Comparison of ENCODE assay signal across 21 cellular contexts in genomic region chr6:89434954-89435353, GRCh38. TPM values are rescaled to one million over a fixed set of nuclear protein-coding genes. Genes with fewer than 3 reads are reported as not detected.
A peak's percentile ranks its signal among the peaks of the same experiment; 100 is the strongest.
DNase-seq lines count a peak whose midpoint lies in the region; ATAC-seq and TF ChIP-seq lines count a peak whose summit lies in the region.
"Had no signal": no experiment of that assay in that cellular context is flagged by ENCODE, and none has a peak within 500 bp of the region (broad histone marks: within the 10 kb centered on the region; RNA-seq: fewer than 3 reads in every experiment).

No MANE protein-coding gene starts in this region.

- POLR2A ChIA-PET in A673 (lab: Charles Lee; ENCODE audit: low non-redundant PET), result no interaction called here
- POLR2A ChIA-PET in CD8-positive, alpha-beta T cell (lab: Charles Lee), result interaction anchor here (0.5 kb wide), 1 partner anchor 505 kb away, joined by 5 read pairs; no protein-coding TSS in a partner anchor

- peak overlapping the region; percentile 83 for H3K4me3 ChIP-seq in A673 (ENCODE audit: low read depth, low read length, poor library complexity, severe bottlenecking)
- no peak overlapping the region for H3K4me3 ChIP-seq in CD8-positive, alpha-beta T cell (ENCODE audit: low read depth, low read length)
- no peak overlapping the region; the same call in 1 of the 2 replicates for H3K4me3 ChIP-seq in SK-N-MC
- no peak overlapping the region for H3K4me3 ChIP-seq in psoas muscle
- H3K4me3 ChIP-seq: K562, sigmoid colon had no signal

- peak overlapping the region; percentile 0 for H3K4me3 Mint-ChIP-seq in CD8-positive, alpha-beta T cell
- peak overlapping the region; percentile 77 for H3K4me3 Mint-ChIP-seq in mesothelial cell of epicardium

- BruUV-seq in A673 (replicated peaks; lab: Mats Ljungman, UMichigan), result TSS peak; percentile 23

- peak; percentile 44 for DNase-seq in A673 (ENCODE audit: low spot score)
- DNase-seq in CD8-positive, alpha-beta T cell, result no peak
- no peak for DNase-seq in SK-N-MC (ENCODE audit: low read depth, low spot score)
- no peak for DNase-seq in mesothelial cell of epicardium (ENCODE audit: low spot score in 2 of 2, unreplicated experiment in 2 of 2)
- no peak for DNase-seq in HuH-7.5 (ENCODE audit: low spot score)
- DNase-seq in psoas muscle, result no peak
- DNase-seq in middle frontal gyrus (ENCODE audit: extremely low spot score, low spot score), result no peak
- DNase-seq: activated CD4-positive, alpha-beta T cell treated with anti-CD3 and anti-CD28 coated beads for 48 hours; activated CD8-positive, alpha-beta memory T cell treated with anti-CD3 and anti-CD28 coated beads, Interleukin-2, amount 50 U/mL, for 4 hours; activated gamma-delta T cell treated with Interleukin-2 at 50 U/mL for 16 hours; Caco-2; effector memory CD4-positive, alpha-beta T cell; hypothalamus; kidney glomerular epithelial cell; NCI-H2029; occipital lobe; sigmoid colon; stimulated activated CD4-positive, alpha-beta T cell treated with anti-CD3 and anti-CD28 coated beads, Interleukin-1b, Interleukin-23, amount 100 ng/mL, for 48 hours had no signal

- H3K27me3 ChIP-seq in A673 (replicated peaks; ENCODE audit: insufficient read depth, low read depth, low read length, poor library complexity) (no peaks in the 10 kb centered on the region), psoas muscle (ENCODE audit: insufficient read depth in 3 of 3, low read length in 2 of 3) (peaks cover 0 to 3% (median 0%) of the 10 kb centered on the region in 3 donors)
- H3K27me3 ChIP-seq in CD8-positive, alpha-beta T cell (ENCODE audit: insufficient read depth, low read length), result no peaks in the 10 kb centered on the region
- H3K27me3 ChIP-seq: sigmoid colon had no signal

- no peaks in the 10 kb centered on the region for H3K9me3 Mint-ChIP-seq in CD8-positive, alpha-beta T cell
- peaks cover 1% of the 10 kb centered on the region for H3K9me3 Mint-ChIP-seq in mesothelial cell of epicardium

- H3K9me3 ChIP-seq in A673 (ENCODE audit: low read depth, low read length, poor library complexity, severe bottlenecking) (no peaks in the 10 kb centered on the region), SK-N-MC (ENCODE audit: low read depth, low read length) (no peaks in the 10 kb centered on the region), psoas muscle (no peaks in the 10 kb centered on the region)
- no peaks in the 10 kb centered on the region for H3K9me3 ChIP-seq in CD8-positive, alpha-beta T cell (ENCODE audit: low read length)
- H3K9me3 ChIP-seq: Caco-2, sigmoid colon had no signal

- H3K36me3 ChIP-seq in A673 (ENCODE audit: insufficient read depth, low read length, poor library complexity, severe bottlenecking) (no peaks in the 10 kb centered on the region), SK-N-MC (ENCODE audit: insufficient read depth, low read length) (no peaks in the 10 kb centered on the region), psoas muscle (ENCODE audit: insufficient read depth in 1 of 2, low read depth in 1 of 2) (no peaks in the 10 kb centered on the region)
- no peaks in the 10 kb centered on the region for H3K36me3 ChIP-seq in CD8-positive, alpha-beta T cell (ENCODE audit: insufficient read depth, low read length)
- H3K36me3 ChIP-seq: sigmoid colon had no signal

- intact Hi-C loops in A673 (cut with micrococcal nuclease; ENCODE audit: unreplicated experiment) (loop anchor here (5.0 to 10.0 kb wide), 3 partner anchors 162 to 1040 kb away; no protein-coding TSS in a partner anchor), psoas muscle (cut with DNase I) (loop anchor here in 1 of 2 donors (5.0 kb wide), 1 partner anchor 242 kb away; no protein-coding TSS in a partner anchor)
- intact Hi-C loops in CD8-positive, alpha-beta T cell (cut with DNase I, micrococcal nuclease), result loop anchor here (5.0 to 10.0 kb wide), 3 partner anchors 63 to 1150 kb away; partner anchors contain the start of gene MAP3K7 (in 1 of the 2)

- peaks cover 25% of the 10 kb centered on the region for H3K4me1 Mint-ChIP-seq in CD8-positive, alpha-beta T cell (ENCODE audit: low read depth)
- H3K4me1 Mint-ChIP-seq in mesothelial cell of epicardium, result peaks cover 35% of the 10 kb centered on the region

- no peak overlapping the region for H3K9ac ChIP-seq in SK-N-MC (ENCODE audit: insufficient read length)

- no peaks in the 10 kb centered on the region for H3K27me3 Mint-ChIP-seq in CD8-positive, alpha-beta T cell (ENCODE audit: low read depth)
- no peaks in the 10 kb centered on the region for H3K27me3 Mint-ChIP-seq in mesothelial cell of epicardium (ENCODE audit: low read depth)

- 87 to 92% (median 90%) methylated on average over 4 of the region's 4 CpGs for WGBS in psoas muscle, 3 donors

- H3K27ac ChIP-seq in A673 (ENCODE audit: low read depth, low read length, poor library complexity, severe bottlenecking) (peak overlapping the region; percentile 95), SK-N-MC (peak overlapping the region; percentile 98), psoas muscle (no peak overlapping the region)
- no peak overlapping the region for H3K27ac ChIP-seq in CD8-positive, alpha-beta T cell (ENCODE audit: low read depth, low read length)
- H3K27ac ChIP-seq: RWPE1, sigmoid colon had no signal

- no peak for ATAC-seq in CD8-positive, alpha-beta T cell
- ATAC-seq in psoas muscle (no peak), HG02884 (IDR thresholded peaks at IDR 0.05; ENCODE audit: unreplicated experiment) (no peak)
- ATAC-seq: K562 had no signal

- peaks cover 4% of the 10 kb centered on the region for H3K36me3 Mint-ChIP-seq in CD8-positive, alpha-beta T cell
- H3K36me3 Mint-ChIP-seq in mesothelial cell of epicardium, result peaks cover 1% of the 10 kb centered on the region

- peaks cover 70% of the 10 kb centered on the region for H3K4me1 ChIP-seq in A673 (ENCODE audit: insufficient read depth, low read length, poor library complexity, severe bottlenecking)
- peaks cover 7% of the 10 kb centered on the region for H3K4me1 ChIP-seq in CD8-positive, alpha-beta T cell (ENCODE audit: insufficient read depth, low read length)
- H3K4me1 ChIP-seq in psoas muscle, result no peaks in the 10 kb centered on the region

- peak overlapping the region; percentile 16 for H3K27ac Mint-ChIP-seq in CD8-positive, alpha-beta T cell
- peak overlapping the region; percentile 89 for H3K27ac Mint-ChIP-seq in mesothelial cell of epicardium

- CTCF ChIA-PET in A673 (lab: Charles Lee), result no interaction called here
- CTCF ChIA-PET in CD8-positive, alpha-beta T cell (lab: Charles Lee), result interaction anchor here (0.7 to 5.3 kb wide), 2 partner anchors 72 to 175 kb away, joined by 3 to 45 read pairs; no protein-coding TSS in a partner anchor

- TF ChIP-seq CTCF in A673 (conservative IDR thresholded peaks at IDR 0.05; ENCODE audit: low read depth, low read length) (no peak), mesothelial cell of epicardium (IDR thresholded peaks at IDR 0.05; ENCODE audit: unreplicated experiment) (no peak), psoas muscle (IDR thresholded peaks at IDR 0.05) (no peak)
- TF ChIP-seq CTCF in CD8-positive, alpha-beta T cell (IDR thresholded peaks at IDR 0.05), result no peak

RNA-seq across cellular contexts. Expression of gene ANKRD6, which starts 2.0 kb away (rescaled TPM):
- total RNA-seq in A673 (2021) (25.4 and 36.4 TPM in 2 replicates), mesothelial cell of epicardium (41.0 to 44.9 TPM (median 43.5 TPM) in 3 replicates), psoas muscle (1 to 10 TPM; 2.4 to 9.0 (median 4.6) TPM)
- total RNA-seq in CD8-positive, alpha-beta T cell, result 1 to 10 TPM; 4.3 to 5.9 TPM
- 1 to 10 TPM; 1.2 to 2.3 (median 1.8) TPM for polyA plus RNA-seq in psoas muscle

RNA-seq across cellular contexts. Expression of gene RRAGD, which starts 22.9 kb away (rescaled TPM):
- total RNA-seq in A673 (2021) (9.5 and 10.6 TPM in 2 replicates), mesothelial cell of epicardium (5.6 to 6.9 TPM (median 5.6 TPM) in 3 replicates), psoas muscle (100 to 1,000 TPM; 105 to 148 (median 125) TPM)
- total RNA-seq in CD8-positive, alpha-beta T cell, result 1 to 10 TPM; 5.6 to 9.3 TPM
- polyA plus RNA-seq in psoas muscle, result 100 to 1,000 TPM in 1 of 3 donors, 10 to 100 TPM in 2; 34.8 to 163 (median 70.8) TPM

Comparison
In these comparisons a context has a peak if more than half of its experiments do, and no peak if none do; other contexts are left out.
1. H3K27ac ChIP-seq: peak in A673 (single experiment) and SK-N-MC (single experiment); none in CD8-positive, alpha-beta T cell (single experiment) and psoas muscle (single experiment).